8 cellular contexts compared by ENCODE assay signal in the genomic region with DNA sequence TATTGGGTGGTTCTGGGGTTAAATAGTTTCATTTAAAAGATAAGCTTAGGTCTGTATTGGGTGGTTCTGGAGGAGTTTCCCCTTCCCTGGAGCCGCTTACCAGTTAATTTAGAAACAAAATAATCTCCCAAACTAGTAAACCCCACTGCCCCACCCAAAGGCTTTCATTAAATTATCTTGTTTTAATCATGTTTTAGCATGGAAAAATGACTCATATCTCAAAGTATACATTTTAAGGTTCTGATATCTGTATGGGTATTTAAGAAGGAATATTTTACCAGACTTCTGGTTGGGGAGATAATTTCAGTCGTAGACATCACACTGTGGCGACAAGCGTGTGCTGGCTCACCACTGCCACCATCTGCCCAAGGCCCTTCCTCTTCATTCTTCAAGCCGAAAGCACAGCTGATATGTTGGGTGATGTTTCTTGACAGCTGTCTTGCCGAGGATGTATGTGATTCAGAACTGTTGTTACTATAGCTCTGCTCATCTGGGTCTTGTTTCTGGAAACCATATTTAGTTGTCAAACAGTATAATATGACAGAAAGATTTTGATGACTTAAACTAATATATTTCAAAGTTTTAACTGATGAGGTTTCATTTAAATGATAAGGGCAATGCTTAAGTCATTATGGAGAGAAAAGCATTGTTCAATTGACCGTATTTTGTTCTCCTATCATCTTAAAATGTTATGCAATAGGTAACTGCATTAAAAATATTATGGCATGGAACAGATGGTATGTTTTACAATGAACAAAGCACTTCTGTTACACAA. TPM values are rescaled to one million over a fixed set of nuclear protein-coding genes. Genes with fewer than 3 reads are reported as not detected.
DNase-seq lines count a peak whose midpoint lies in the region; ATAC-seq and TF ChIP-seq lines count a peak whose summit lies in the region.

No MANE protein-coding gene starts in this region.

- peak; percentile 55 for ATAC-seq in T-helper 17 cell

- no peak overlapping the region for H2BK5ac ChIP-seq in mesenchymal stem cell (ENCODE audit: low read depth, low read length, poor library complexity, severe bottlenecking)

- H3K4me3 ChIP-seq in Loucy (ENCODE audit: low read length, poor library complexity, severe bottlenecking) (no peak overlapping the region), endodermal cell (ENCODE audit: low read length) (no peak overlapping the region), suprapubic skin (no peak overlapping the region), mesenchymal stem cell (ENCODE audit: insufficient read depth in 1 of 2, low read depth in 1 of 2, low read length in 2 of 2) (no peak overlapping the region)

- H3K4me1 ChIP-seq in Loucy (ENCODE audit: insufficient read depth, low read length, poor library complexity, severe bottlenecking) = no peaks in the 10 kb centered on the region
- H3K4me1 ChIP-seq in endodermal cell (ENCODE audit: control insufficient read depth, insufficient read depth, low read length) = no peaks in the 10 kb centered on the region
- peaks cover 11% of the 10 kb centered on the region for H3K4me1 ChIP-seq in suprapubic skin
- H3K4me1 ChIP-seq in mesenchymal stem cell (ENCODE audit: control insufficient read depth, insufficient read depth, low read depth, low read length) = peaks cover 4% of the 10 kb centered on the region

- H3K9me2 ChIP-seq in Loucy (replicated peaks; ENCODE audit: low read depth, low read length) = no peaks in the 10 kb centered on the region

- no peaks in the 10 kb centered on the region for H3K79me1 ChIP-seq in mesenchymal stem cell (replicated peaks; ENCODE audit: low read length, poor library complexity, severe bottlenecking)

- no peak overlapping the region for H4K8ac ChIP-seq in mesenchymal stem cell (ENCODE audit: low read length)

- H3K9me3 Mint-ChIP-seq in endodermal cell = no peaks in the 10 kb centered on the region

- WGBS in endodermal cell (ENCODE audit: insufficient coverage in 1 of 2, insufficient read length in 1 of 2), 2 experiments = 17 to 27% methylated on average over 2 to 6 of the region's 7 CpGs
- 12% methylated on average over 7 of the region's 7 CpGs for WGBS in suprapubic skin
- WGBS in mesenchymal stem cell = 10% methylated on average over 2 of the region's 7 CpGs

- no peaks in the 10 kb centered on the region for H3K27me3 ChIP-seq in Loucy (ENCODE audit: insufficient read depth, low read length, poor library complexity, severe bottlenecking)
- peaks cover 62% of the 10 kb centered on the region for H3K27me3 ChIP-seq in endodermal cell (ENCODE audit: control insufficient read depth, insufficient read depth, low read length, poor library complexity, severe bottlenecking)
- H3K27me3 ChIP-seq in suprapubic skin = peaks cover 39% of the 10 kb centered on the region
- peaks cover 39 to 45% of the 10 kb centered on the region in 2 experiments for H3K27me3 ChIP-seq in mesenchymal stem cell (ENCODE audit: control insufficient read depth in 1 of 2, insufficient read depth in 1 of 2, low read length in 2 of 2)

- H3K27ac ChIP-seq in endodermal cell (ENCODE audit: low read depth, low read length) (no peak overlapping the region), suprapubic skin (no peak overlapping the region), mesenchymal stem cell (ENCODE audit: low read length, poor library complexity, severe bottlenecking) (no peak overlapping the region)

- H3K4ac ChIP-seq in mesenchymal stem cell (ENCODE audit: low read depth in 1 of 2, low read length in 2 of 2) = no peak overlapping the region

- H2AFZ ChIP-seq in Loucy (ENCODE audit: low read length) (0 out of 2 replicates have a peak overlapping the region, but pooled peaks have one; percentile 53), mesenchymal stem cell (ENCODE audit: low read depth, low read length) (no peak overlapping the region)

- no peak overlapping the region for H4K91ac ChIP-seq in mesenchymal stem cell (ENCODE audit: low read length)

- peak; percentile 90 for TF ChIP-seq CTCF in Loucy (conservative IDR thresholded peaks at IDR 0.05; ENCODE audit: low read length)
- peak; percentile 82 for TF ChIP-seq CTCF in endodermal cell (conservative IDR thresholded peaks at IDR 0.05)
- peak in 1 of 2 donors; percentile 14 for TF ChIP-seq CTCF in suprapubic skin (IDR thresholded peaks at IDR 0.05)

- no peak overlapping the region for H2BK15ac ChIP-seq in mesenchymal stem cell (ENCODE audit: low read depth, poor library complexity, severe bottlenecking)

- H3K4me1 Mint-ChIP-seq in T-helper 17 cell (peaks cover 7% of the 10 kb centered on the region), endodermal cell (peaks cover 3% of the 10 kb centered on the region)

- no peaks in the 10 kb centered on the region for H3K36me3 ChIP-seq in Loucy (ENCODE audit: insufficient read depth, low read length)
- H3K36me3 ChIP-seq in endodermal cell (ENCODE audit: control insufficient read depth, insufficient read depth, low read length) = no peaks in the 10 kb centered on the region
- H3K36me3 ChIP-seq in suprapubic skin = no peaks in the 10 kb centered on the region
- no peaks in the 10 kb centered on the region for H3K36me3 ChIP-seq in mesenchymal stem cell (ENCODE audit: control insufficient read depth in 1 of 2, insufficient read depth in 2 of 2, low read depth in 1 of 2, low read length in 2 of 2)

- no peak overlapping the region for H2BK12ac ChIP-seq in mesenchymal stem cell (ENCODE audit: low read length in 2 of 2)

- H3K9ac ChIP-seq in Loucy (ENCODE audit: low read depth, low read length, poor library complexity, severe bottlenecking) (no peak overlapping the region), endodermal cell (ENCODE audit: extremely low read depth, low read length, poor library complexity, severe bottlenecking) (no peak overlapping the region), mesenchymal stem cell (ENCODE audit: low read length) (no peak overlapping the region)

- H2AK5ac ChIP-seq in mesenchymal stem cell (ENCODE audit: low read length, severe bottlenecking) = no peak overlapping the region

- H3F3A ChIP-seq in Loucy (ENCODE audit: low read depth) = no peaks in the 10 kb centered on the region

- H3K79me2 ChIP-seq in Loucy (ENCODE audit: insufficient read depth, low read length) = no peaks in the 10 kb centered on the region

- no peak overlapping the region for H3K27ac Mint-ChIP-seq in T-helper 17 cell
- H3K27ac Mint-ChIP-seq in endodermal cell = no peak overlapping the region

- DNase-seq in NCI-H2081 (lab: John Stamatoyannopoulos, UW) (peak; percentile 29 to 31), NCI-H2081 treated with DMSO at 0.1 percent for 48 hours (lab: John Stamatoyannopoulos, UW) (no peak), T-helper 17 cell (no peak), endodermal cell (peak; percentile 85), pons (ENCODE audit: low spot score) (peak; percentile 61), suprapubic skin (ENCODE audit: low spot score in 2 of 2) (no peak), mesenchymal stem cell (no peak)

- H3K9me3 ChIP-seq in Loucy (ENCODE audit: insufficient read depth, low read depth, low read length) (no peaks in the 10 kb centered on the region), T-helper 17 cell (ENCODE audit: control insufficient read depth, low read length, poor library complexity, severe bottlenecking) (no peaks in the 10 kb centered on the region), endodermal cell (ENCODE audit: control insufficient read depth, low read length) (no peaks in the 10 kb centered on the region), suprapubic skin (no peaks in the 10 kb centered on the region), mesenchymal stem cell (ENCODE audit: control insufficient read depth, low read length) (no peaks in the 10 kb centered on the region)

- TF ChIP-seq POLR2A in suprapubic skin (IDR thresholded peaks at IDR 0.05) = no peak

- H4K20me1 ChIP-seq in Loucy (ENCODE audit: insufficient read depth, low read length, poor library complexity, severe bottlenecking) = no peaks in the 10 kb centered on the region

- H3K27me3 Mint-ChIP-seq in T-helper 17 cell (peaks cover 50% of the 10 kb centered on the region), endodermal cell (ENCODE audit: insufficient read depth) (peaks cover 66% of the 10 kb centered on the region)

- no peak for TF ChIP-seq EP300 in suprapubic skin (IDR thresholded peaks at IDR 0.05)

- H3K4me3 Mint-ChIP-seq in T-helper 17 cell (no peak overlapping the region), endodermal cell (no peak overlapping the region)

- H3K36me3 Mint-ChIP-seq in T-helper 17 cell (ENCODE audit: low read depth) (peaks cover 8% of the 10 kb centered on the region), endodermal cell (ENCODE audit: low read depth) (no peaks in the 10 kb centered on the region)

- H2BK120ac ChIP-seq in mesenchymal stem cell (ENCODE audit: low read depth, low read length) = no peak overlapping the region

- H3K4me2 ChIP-seq in Loucy (ENCODE audit: low read depth, low read length, poor library complexity, severe bottlenecking) = no peak overlapping the region
- H3K4me2 ChIP-seq in mesenchymal stem cell (ENCODE audit: low read length, poor library complexity, severe bottlenecking) = no peak overlapping the region

- H3K23ac ChIP-seq in mesenchymal stem cell (ENCODE audit: low read length in 2 of 2) = no peak overlapping the region

- no peak overlapping the region for H3K14ac ChIP-seq in mesenchymal stem cell (ENCODE audit: low read length in 2 of 2)

- no peak overlapping the region for H3K18ac ChIP-seq in mesenchymal stem cell (ENCODE audit: low read depth in 1 of 2, low read length in 2 of 2)

RNA-seq across cellular contexts. Expression of a gene that starts 5.1 kb away (rescaled TPM):
- total RNA-seq in T-helper 17 cell (not detected), endodermal cell (not detected), suprapubic skin (not detected)
- not detected for polyA plus RNA-seq in endodermal cell (2013, experiment 1 of 2)
- not detected for polyA plus RNA-seq in endodermal cell (2013, experiment 2 of 2)
- polyA plus RNA-seq in mesenchymal stem cell (2013, experiment 1 of 2) = not detected
- polyA plus RNA-seq in mesenchymal stem cell (2013, experiment 2 of 2) = not detected

RNA-seq across cellular contexts. Expression of a gene that starts 17.3 kb away (rescaled TPM):
- total RNA-seq in T-helper 17 cell (1 to 10 TPM in 1 of 2 donors, under 1 TPM in 1; 0.34 to 1.3 TPM), endodermal cell (10 to 100 TPM; 14.8 to 53.0 TPM), suprapubic skin (1 to 10 TPM; 1.4 to 2.3 (median 1.5) TPM)
- 65.9 TPM for polyA plus RNA-seq in endodermal cell (2013, experiment 1 of 2)
- 55.3 TPM for polyA plus RNA-seq in endodermal cell (2013, experiment 2 of 2)
- polyA plus RNA-seq in mesenchymal stem cell (2013, experiment 1 of 2) = not detected
- polyA plus RNA-seq in mesenchymal stem cell (2013, experiment 2 of 2) = not detected

RNA-seq across cellular contexts. Expression of a gene that starts 35.1 kb away (rescaled TPM):
- under 1 TPM in 1 of 2 donors, not detected in 1; 0.15 TPM for total RNA-seq in T-helper 17 cell
- not detected for total RNA-seq in endodermal cell
- polyA plus RNA-seq in endodermal cell (2013, experiment 1 of 2) = not detected
- not detected for polyA plus RNA-seq in endodermal cell (2013, experiment 2 of 2)
- 1 to 10 TPM in 2 of 4 donors, under 1 TPM in 2; 0.60 to 3.0 (median 0.93) TPM for total RNA-seq in suprapubic skin
- polyA plus RNA-seq in mesenchymal stem cell (2013, experiment 1 of 2) = not detected
- polyA plus RNA-seq in mesenchymal stem cell (2013, experiment 2 of 2) = not detected

RNA-seq across cellular contexts. Expression of a gene that starts 50.3 kb away (rescaled TPM):
- under 1 TPM in 1 of 2 donors, not detected in 1; 0.23 TPM for total RNA-seq in T-helper 17 cell
- not detected for total RNA-seq in endodermal cell
- not detected for polyA plus RNA-seq in endodermal cell (2013, experiment 1 of 2)
- polyA plus RNA-seq in endodermal cell (2013, experiment 2 of 2) = not detected
- total RNA-seq in suprapubic skin = 10 to 100 TPM; 25.4 to 81.3 (median 50.5) TPM
- polyA plus RNA-seq in mesenchymal stem cell (2013, experiment 1 of 2) = not detected
- not detected for polyA plus RNA-seq in mesenchymal stem cell (2013, experiment 2 of 2)

Comparison
In these comparisons a context has a peak if more than half of its experiments do, and no peak if none do; other contexts are left out.
1. DNase-seq: peak in NCI-H2081 (2 of 2), endodermal cell (single experiment) and pons (single experiment); none in NCI-H2081 treated with DMSO at 0.1 percent for 48 hours (single experiment), T-helper 17 cell (0 of 3), suprapubic skin (0 of 2) and mesenchymal stem cell (single experiment).
2. RNA of a gene that starts 17.3 kb away (total RNA-seq): 14.8 to 53.0 TPM in endodermal cell; 1.4 to 2.3 TPM in suprapubic skin and 0.34 to 1.3 TPM in T-helper 17 cell; every median in the first group is over 4 times any median in the second.